1 cellular context compared by ENCODE assay signal in the genomic region with DNA sequence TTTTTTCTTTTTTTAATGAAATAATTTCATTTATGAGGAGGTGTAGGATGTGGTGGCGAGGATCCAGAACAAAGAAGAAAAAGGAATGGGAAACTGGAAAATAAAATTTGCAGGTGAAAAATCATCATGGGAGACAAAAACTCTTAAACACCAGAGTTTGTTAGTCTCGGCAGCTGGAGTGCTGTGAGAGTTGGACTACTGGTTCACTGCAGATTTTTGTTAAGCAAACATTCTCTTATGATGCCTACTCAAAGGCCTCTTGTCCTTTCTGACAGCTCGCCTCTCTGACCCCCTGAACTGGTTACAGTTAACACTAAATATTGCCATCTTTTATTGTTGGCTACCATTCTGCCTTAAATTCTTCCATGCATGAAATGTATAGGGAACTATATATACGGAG.
TF ChIP-seq lines count a peak whose summit lies in the region.

No MANE protein-coding gene starts in this region.

TF ChIP-seq in endothelial cell of umbilical vein, 7 proteins besides CTCF, POLR2A, EP300 and RAD21:
- TF ChIP-seq FOS (IDR thresholded peaks at IDR 0.05; ENCODE audit: borderline replicate concordance, insufficient read depth, low read length): no peak
- TF ChIP-seq EZH2 (IDR thresholded peaks at IDR 0.05; ENCODE audit: borderline replicate concordance, low read depth, low read length, severe bottlenecking): no peak
- no peak for TF ChIP-seq JUN (IDR thresholded peaks at IDR 0.05; ENCODE audit: borderline replicate concordance, insufficient read depth, insufficient read length, low read depth)
- TF ChIP-seq POLR2AphosphoS5 (IDR thresholded peaks at IDR 0.05; ENCODE audit: insufficient read depth, low read depth, low read length): no peak
- TF ChIP-seq, protein P1, sequence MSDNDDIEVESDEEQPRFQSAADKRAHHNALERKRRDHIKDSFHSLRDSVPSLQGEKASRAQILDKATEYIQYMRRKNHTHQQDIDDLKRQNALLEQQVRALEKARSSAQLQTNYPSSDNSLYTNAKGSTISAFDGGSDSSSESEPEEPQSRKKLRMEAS (IDR thresholded peaks at IDR 0.05; ENCODE audit: insufficient read depth, insufficient read length): no peak
- TF ChIP-seq GATA2 (IDR thresholded peaks at IDR 0.05; ENCODE audit: insufficient read depth, insufficient read length, low read depth, low read length): no peak
- TF ChIP-seq MYC (IDR thresholded peaks at IDR 0.05; ENCODE audit: low read depth, low read length): no peak
